Comparison of ENCODE assay signal across 8 cellular contexts in genomic region chr17:47099451-47099986, GRCh38.
A peak's percentile ranks its signal among the peaks of the same experiment; 100 is the strongest.
DNase-seq lines count a peak whose midpoint lies in the region; ATAC-seq and TF ChIP-seq lines count a peak whose summit lies in the region.

No MANE protein-coding gene starts in this region.

- POLR2A ChIA-PET in PC-3 (lab: Charles Lee; ENCODE audit: unreplicated experiment), result no interaction called here

- H3F3A ChIP-seq in PC-3 (ENCODE audit: low read length, unreplicated experiment), result no peaks in the 10 kb centered on the region

- H3K27me3 Mint-ChIP-seq in CD14-positive monocyte (ENCODE audit: low read depth in 3 of 3), result peaks cover 0 to under 1% (median 0%) of the 10 kb centered on the region in 3 donors
- no peaks in the 10 kb centered on the region for H3K27me3 Mint-ChIP-seq in osteocyte (ENCODE audit: unreplicated experiment)

- H3K9me3 ChIP-seq in PC-3 (ENCODE audit: low read length), result no peaks in the 10 kb centered on the region
- H3K9me3 ChIP-seq in endocrine pancreas (ENCODE audit: control insufficient read depth, low read length), result no peaks in the 10 kb centered on the region

- peaks cover 34% of the 10 kb centered on the region for H3K79me2 ChIP-seq in PC-3 (ENCODE audit: low read length)

- H3K4me1 Mint-ChIP-seq in CD14-positive monocyte (peaks cover 25% of the 10 kb centered on the region), osteocyte (ENCODE audit: unreplicated experiment) (peaks cover 24% of the 10 kb centered on the region)

- no peak for DNase-seq in CD14-positive monocyte (ENCODE audit: low spot score)
- DNase-seq in PC-3, result no peak
- DNase-seq in osteocyte (ENCODE audit: extremely low spot score, unreplicated experiment), result no peak
- DNase-seq in pons (ENCODE audit: low spot score), result no peak
- DNase-seq in SK-N-DZ (ENCODE audit: low spot score), result no peak
- DNase-seq in hypothalamus (lab: John Stamatoyannopoulos, UW), result no peak

- peak overlapping the region; percentile 54 to 89 (median 74) for H3K27ac Mint-ChIP-seq in CD14-positive monocyte
- peak overlapping the region; percentile 60 for H3K27ac Mint-ChIP-seq in osteocyte (ENCODE audit: unreplicated experiment)

- H4K20me1 ChIP-seq in PC-3 (ENCODE audit: low read length), result no peaks in the 10 kb centered on the region

- CTCF ChIA-PET in PC-3 (lab: Charles Lee), result no interaction called here

- peak overlapping the region; percentile 82 for H3K4me2 ChIP-seq in PC-3 (ENCODE audit: low read length)

- peak overlapping the region; percentile 97 for H2AFZ ChIP-seq in PC-3 (ENCODE audit: low read length)

- H3K36me3 ChIP-seq in PC-3 (ENCODE audit: low read depth, low read length) (no peaks in the 10 kb centered on the region), endocrine pancreas (ENCODE audit: control insufficient read depth, insufficient read depth, low read length) (no peaks in the 10 kb centered on the region)

- H3K36me3 Mint-ChIP-seq in CD14-positive monocyte (peaks cover 0 to 8% of the 10 kb centered on the region in 2 donors), osteocyte (ENCODE audit: unreplicated experiment) (no peaks in the 10 kb centered on the region)

- H3K9ac ChIP-seq in PC-3 (ENCODE audit: low read length) (peak overlapping the region; percentile 79), endocrine pancreas (ENCODE audit: control insufficient read depth, insufficient read depth, low read length) (peak overlapping the region; percentile 72)

- no peak overlapping the region for H3K27ac ChIP-seq in PC-3 (ENCODE audit: low read length)

- intact Hi-C loops in CD14-positive monocyte (cut with micrococcal nuclease), result no loop called here
- intact Hi-C loops in PC-3 (cut with micrococcal nuclease), result no loop called here

- H3K9me2 ChIP-seq in PC-3 (replicated peaks; ENCODE audit: low read length), result no peaks in the 10 kb centered on the region

- no peaks in the 10 kb centered on the region for H3K9me3 Mint-ChIP-seq in CD14-positive monocyte
- H3K9me3 Mint-ChIP-seq in osteocyte (ENCODE audit: unreplicated experiment), result no peaks in the 10 kb centered on the region

- H3K4me1 ChIP-seq in PC-3 (ENCODE audit: insufficient read depth, low read length) (peaks cover 10% of the 10 kb centered on the region), endocrine pancreas (ENCODE audit: control insufficient read depth, insufficient read depth, low read length) (no peaks in the 10 kb centered on the region)

- no TSS peak for BruUV-seq in PC-3 (replicated peaks; lab: Mats Ljungman, UMichigan)

- peak overlapping the region; percentile 94 for H3K4me3 ChIP-seq in PC-3 (ENCODE audit: low read length)
- peak overlapping the region; percentile 3 for H3K4me3 ChIP-seq in endocrine pancreas (ENCODE audit: control insufficient read depth, insufficient read depth, low read length)

- H3K4me3 Mint-ChIP-seq in CD14-positive monocyte, result peak overlapping the region; percentile 73 to 83
- peak overlapping the region; percentile 77 for H3K4me3 Mint-ChIP-seq in osteocyte (ENCODE audit: unreplicated experiment)

- TF ChIP-seq CTCF in CD14-positive monocyte (IDR thresholded peaks at IDR 0.05) (no peak), PC-3 (conservative IDR thresholded peaks at IDR 0.05; ENCODE audit: low read depth, low read length) (no peak), osteocyte (IDR thresholded peaks at IDR 0.05) (no peak)

- ATAC-seq in GM21717 (IDR thresholded peaks at IDR 0.05; ENCODE audit: unreplicated experiment), result peak; percentile 29
- ATAC-seq in PC-3, result peak; percentile 26

- H3K27me3 ChIP-seq in PC-3 (ENCODE audit: low read length) (no peaks in the 10 kb centered on the region), endocrine pancreas (ENCODE audit: control insufficient read depth, insufficient read depth, low read length) (no peaks in the 10 kb centered on the region)
